ENCODE assay signal across 24 cellular contexts in genomic region chr18:22641973-22642372, GRCh38.
DNase-seq lines count a peak whose midpoint lies in the region; ATAC-seq and TF ChIP-seq lines count a peak whose summit lies in the region.
"Had no signal": no experiment of that assay in that cellular context is flagged by ENCODE, and none has a peak within 500 bp of the region (broad histone marks: within the 10 kb centered on the region; RNA-seq: fewer than 3 reads in every experiment).

No MANE protein-coding gene starts in this region.

- H3K9me3 Mint-ChIP-seq in chondrocyte (ENCODE audit: low read depth), result peaks cover 13% of the 10 kb centered on the region

- peaks cover 0 to 25% (median 10%) of the 10 kb centered on the region in 4 donors for H3K4me1 ChIP-seq in tibial artery

- DNase-seq in left cardiac atrium, result no peak
- DNase-seq in cardiac septum (ENCODE audit: low spot score), result no peak
- DNase-seq in chondrocyte (ENCODE audit: low spot score), result no peak
- DNase-seq in left ventricle myocardium superior, result no peak
- DNase-seq in tibial artery, result no peak
- no peak for DNase-seq in activated naive CD4-positive, alpha-beta T cell (lab: John Stamatoyannopoulos, UW)
- DNase-seq in stimulated activated CD4-positive, alpha-beta T cell treated with anti-CD3 and anti-CD28 coated beads, Interleukin-4, amount 100 ng/mL, for 1 hour, result no peak
- DNase-seq: 8988T, DMS153, DND-41, Kasumi-1, MV-4-11, NCI-H1105, NCI-H1436 treated with DMSO at 0.1 percent for 48 hours, NCI-H187 treated with DMSO at 0.1 percent for 48 hours, NCI-H2107, NCI-H446 treated with DMSO at 0.1 percent for 48 hours, NCI-H526, NCI-H82, PC-9, SHP77 had no signal

- no peak overlapping the region for H3K4me3 ChIP-seq in tibial artery
- H3K4me3 ChIP-seq: PC-9 had no signal

- intact Hi-C loops in left cardiac atrium (cut with DNase I), result no loop called here
- intact Hi-C loops in cardiac septum (cut with DNase I), result no loop called here
- intact Hi-C loops in left ventricle myocardium superior (cut with micrococcal nuclease), result no loop called here
- intact Hi-C loops in tibial artery (cut with DNase I; ENCODE audit: low total_unique reads), result no loop called here

- H3K4me3 Mint-ChIP-seq in chondrocyte (ENCODE audit: unreplicated experiment), result no peak overlapping the region

- H3K27me3 ChIP-seq in tibial artery, result no peaks in the 10 kb centered on the region

- H3K36me3 Mint-ChIP-seq in chondrocyte (ENCODE audit: low read depth), result peaks cover 2% of the 10 kb centered on the region

- no peaks in the 10 kb centered on the region for H3K27me3 Mint-ChIP-seq in chondrocyte (ENCODE audit: low read depth)

- H3K9me3 ChIP-seq in tibial artery, result no peaks in the 10 kb centered on the region

- no peaks in the 10 kb centered on the region for H3K36me3 ChIP-seq in tibial artery

- TF ChIP-seq CTCF in chondrocyte (IDR thresholded peaks at IDR 0.05), result no peak
- TF ChIP-seq CTCF in tibial artery (IDR thresholded peaks at IDR 0.05), result no peak

- peak overlapping the region; percentile 86 for H3K27ac Mint-ChIP-seq in chondrocyte (ENCODE audit: unreplicated experiment)

- peaks cover 64% of the 10 kb centered on the region for H3K4me1 Mint-ChIP-seq in chondrocyte (ENCODE audit: low read depth)

- ATAC-seq in left cardiac atrium (peak; percentile 18 to 57), left ventricle myocardium superior (peak; percentile 41), HG02885 (IDR thresholded peaks at IDR 0.05; ENCODE audit: poor library complexity, unreplicated experiment) (no peak)
- ATAC-seq: HCT116 had no signal

- H3K27ac ChIP-seq in tibial artery, result peak overlapping the region; percentile 21 to 30
- H3K27ac ChIP-seq: HL-60, PC-9 had no signal
